ENCODE assay signal across 22 cellular contexts in genomic region chr20:62970307-62971210, GRCh38. TPM values are rescaled to one million over a fixed set of nuclear protein-coding genes. Genes with fewer than 3 reads are reported as not detected.
DNase-seq lines count a peak whose midpoint lies in the region; ATAC-seq, FAIRE-seq and TF ChIP-seq lines count a peak whose summit lies in the region.
"Had no signal": no experiment of that assay in that cellular context is flagged by ENCODE, and none has a peak within 500 bp of the region (broad histone marks: within the 10 kb centered on the region; RNA-seq: fewer than 3 reads in every experiment).

No MANE protein-coding gene starts in this region.

- H4K20me1 ChIP-seq in HepG2 (ENCODE audit: insufficient read depth, low read length) = peaks cover 27% of the 10 kb centered on the region; the same call in 1 of the 2 replicates

- no peak overlapping the region for H3K4me3 ChIP-seq in H7 (ENCODE audit: insufficient read depth, low read depth, low read length)
- H3K4me3 ChIP-seq in HepG2 (replicated peaks in 1 of 3; ENCODE audit: insufficient read depth in 1 of 3, low read depth in 2 of 3, low read length in 3 of 3) = peak overlapping the region in 2 of 3 experiments; percentile 21 to 69; a peak in 4 of 6 replicates
- no peak overlapping the region for H3K4me3 ChIP-seq in brain microvascular endothelial cell (ENCODE audit: low read depth, low read length)
- H3K4me3 ChIP-seq: PC-9, SJSA1 had no signal

- in situ Hi-C loops in HepG2 (cut with HindIII; ENCODE audit: extremely low pct_ligation_motif_present, low pct_unique_long_range_greater_than_20kb) = no loop called here
- in situ Hi-C loops in brain microvascular endothelial cell (cut with HindIII; ENCODE audit: low pct_ligation_motif_present, low sequenced_read_pairs) = no loop called here

- TF ChIP-seq RAD21 in HepG2 (CRISPR knock-in tag; IDR thresholded peaks at IDR 0.05) = peak; percentile 10; the same call in 1 of the 2 replicates

- BruUV-seq in HepG2 (replicated peaks; lab: Mats Ljungman, UMichigan) = no TSS peak

- FAIRE-seq in HepG2 (lab: Jason Lieb, UNC) = no peak

- H3K27me3 ChIP-seq in H7 (ENCODE audit: control insufficient read depth, insufficient read depth, low read length) = peaks cover 19% of the 10 kb centered on the region
- peaks cover 15 to 44% of the 10 kb centered on the region in 2 experiments for H3K27me3 ChIP-seq in HepG2 (ENCODE audit: control insufficient read depth in 1 of 2, insufficient read depth in 2 of 2, low read length in 2 of 2)
- peaks cover 29% of the 10 kb centered on the region for H3K27me3 ChIP-seq in brain microvascular endothelial cell (replicated peaks)

- CTCF ChIA-PET in HepG2 (lab: Yijun Ruan, JAX; ENCODE audit: low intra/inter-chr PET ratio, low total read pairs) = interaction anchor here (0.7 kb wide), 1 partner anchor 70 kb away, joined by 3 read pairs; no protein-coding TSS in a partner anchor

- intact Hi-C loops in HepG2 (cut with micrococcal nuclease; ENCODE audit: unreplicated experiment) = no loop called here

- H3K36me3 ChIP-seq in H7 (replicated peaks; ENCODE audit: control insufficient read depth, insufficient read depth, low read length) = no peaks in the 10 kb centered on the region
- H3K36me3 ChIP-seq in HepG2 (replicated peaks in 1 of 2; ENCODE audit: control insufficient read depth in 1 of 2, insufficient read depth in 2 of 2, low read length in 2 of 2) = peaks cover 12 to 13% of the 10 kb centered on the region in 2 experiments
- no peaks in the 10 kb centered on the region for H3K36me3 ChIP-seq in brain microvascular endothelial cell (replicated peaks)
- H3K36me3 ChIP-seq: SJSA1 had no signal

- TF ChIP-seq CTCF in HepG2 (CRISPR knock-in tag; IDR thresholded peaks at IDR 0.05) (peak; percentile 31; the same call in 1 of the 2 replicates), brain microvascular endothelial cell (IDR thresholded peaks at IDR 0.05; ENCODE audit: low read depth, low read length, missing control alignments) (no peak)

- H3K79me2 ChIP-seq in HepG2 (ENCODE audit: insufficient read depth, low read length) = no peaks in the 10 kb centered on the region

- peak; percentile 46 for DNase-seq in DMS53 (lab: John Stamatoyannopoulos, UW)
- DNase-seq in DMS53 treated with DMSO at 0.1 percent for 48 hours (lab: John Stamatoyannopoulos, UW; ENCODE audit: unreplicated experiment) = no peak
- DNase-seq in H7 = peak; percentile 77
- DNase-seq in RPMI7951 (ENCODE audit: low read depth) = peak; percentile 13
- DNase-seq in HepG2 (ENCODE audit: low spot score) = no peak
- DNase-seq in activated CD8-positive, alpha-beta memory T cell treated with anti-CD3 and anti-CD28 coated beads, Interleukin-2, amount 50 U/mL, for 4 hours = no peak
- no peak for DNase-seq in GM03348 (ENCODE audit: low spot score)
- DNase-seq in brain microvascular endothelial cell = no peak
- DNase-seq: DND-41, GF-D8, Karpas-422, NCI-H1105, NCI-H2081 treated with DMSO at 0.1 percent for 48 hours, NCI-H510A, NCI-H748 treated with DMSO at 0.1 percent for 48 hours had no signal

- H3K4me1 ChIP-seq in HepG2 (ENCODE audit: insufficient read depth, low read length) = peaks cover 45% of the 10 kb centered on the region

- peak; percentile 61 for ATAC-seq in HepG2

- TF ChIP-seq POLR2A in HepG2 (IDR thresholded peaks at IDR 0.05; ENCODE audit: insufficient read depth in 1 of 2, low read depth in 2 of 2, low read length in 2 of 2) = no peak

- 24% methylated on average over 20 of the region's 33 CpGs for WGBS in HepG2 (ENCODE audit: low lambda C conversion rate)

- TF ChIP-seq EP300 in HepG2 (IDR thresholded peaks at IDR 0.05; ENCODE audit: low read depth in 2 of 2, low read length in 2 of 2) (no peak), HepG2 (CRISPR knock-in tag; IDR thresholded peaks at IDR 0.05; ENCODE audit: borderline replicate concordance) (no peak)

- no peaks in the 10 kb centered on the region for H3K9me3 ChIP-seq in HepG2 (ENCODE audit: low read length)
- H3K9me3 ChIP-seq: SJSA1 had no signal

- H3K9ac ChIP-seq in HepG2 (ENCODE audit: insufficient read depth, low read depth, low read length) = peak overlapping the region; percentile 63

- H3K27ac ChIP-seq in HepG2 (ENCODE audit: extremely low read length, insufficient read depth, low read length) (no peak overlapping the region), brain microvascular endothelial cell (no peak overlapping the region)
- H3K27ac ChIP-seq: 22Rv1, PC-9, SJSA1 had no signal

- H3K4me2 ChIP-seq in HepG2 (ENCODE audit: low read depth, low read length) = peak overlapping the region; percentile 80
- H3K4me2 ChIP-seq: PC-9 had no signal

- no peak overlapping the region for H2AFZ ChIP-seq in HepG2 (ENCODE audit: low read length)
- H2AFZ ChIP-seq: PC-9 had no signal

- POLR2A ChIA-PET in HepG2 (lab: Yijun Ruan, JAX) = interaction anchor here (0.6 to 2.8 kb wide), 13 partner anchors 8 to 1286 kb away, joined by 3 to 20 read pairs (median 4); partner anchors contain the start of gene GID8

RNA-seq across cellular contexts. Expression of gene SLC17A9, which starts 18.1 kb away (rescaled TPM):
- total RNA-seq in H7 (2014; rRNA removed; shearing (Covaris generic)) = 32.6 and 41.4 TPM in 2 replicates
- total RNA-seq in RPMI7951 (2014; rRNA removed; shearing (Covaris generic)) = 4.8 and 6.3 TPM in 2 replicates
- total RNA-seq in HepG2 (2016; rRNA removed; fragmentation: Illumina TruSeq; extraction: Trizol) = 33.6 and 110 TPM in 2 replicates
- 27.1 and 27.6 TPM in 2 replicates for total RNA-seq in HepG2 (2016; cell fraction: cytosol; rRNA removed; fragmentation: Illumina TruSeq; extraction: Trizol; ENCODE audit: low read depth)
- 25.3 and 116 TPM in 2 replicates for total RNA-seq in HepG2 (2016; cell fraction: insoluble cytoplasmic fraction; rRNA removed; fragmentation: Illumina TruSeq; extraction: Trizol)
- 36.6 and 38.0 TPM in 2 replicates for total RNA-seq in HepG2 (2016; cell fraction: membrane; rRNA removed; fragmentation: Illumina TruSeq; extraction: Trizol)
- 145 and 168 TPM in 2 replicates for total RNA-seq in HepG2 (2016; cell fraction: nucleus; rRNA removed; fragmentation: Illumina TruSeq; extraction: Trizol)
- polyA plus RNA-seq in HepG2 (2011; rRNA removed) = 191 and 280 TPM in 2 replicates
- polyA plus RNA-seq in HepG2 (2011; cell fraction: cytosol; rRNA removed) = 57.2 and 94.5 TPM in 2 replicates
- polyA plus RNA-seq in HepG2 (2011; cell fraction: nucleus; rRNA removed) = 3,698 and 4,960 TPM in 2 replicates
- polyA plus RNA-seq in HepG2 (2012) = 173 and 220 TPM in 2 replicates
- polyA plus RNA-seq in HepG2 (2016; cell fraction: cytosol; fragmentation: Illumina TruSeq; extraction: Trizol; ENCODE audit: low read depth) = 16.5 and 18.1 TPM in 2 replicates
- polyA plus RNA-seq in HepG2 (2016; cell fraction: insoluble cytoplasmic fraction; fragmentation: Illumina TruSeq; extraction: Trizol; ENCODE audit: low read depth) = 36.5 and 42.6 TPM in 2 replicates
- polyA plus RNA-seq in HepG2 (2016; cell fraction: membrane; fragmentation: Illumina TruSeq; extraction: Trizol; ENCODE audit: low read depth) = 30.7 and 32.6 TPM in 2 replicates
- 553 and 603 TPM in 2 replicates for polyA plus RNA-seq in HepG2 (2016; cell fraction: nucleus; fragmentation: Illumina TruSeq; extraction: Trizol; ENCODE audit: insufficient read depth, low read depth)
- 0.07 and 195 TPM in 2 replicates for polyA minus RNA-seq in HepG2 (2011; rRNA and poly(A)+ RNA removed; ENCODE audit: low replicate concordance)
- 33.4 and 43.3 TPM in 2 replicates for polyA minus RNA-seq in HepG2 (2011; cell fraction: cytosol; rRNA and poly(A)+ RNA removed)
- polyA minus RNA-seq in HepG2 (2011; cell fraction: nucleus; rRNA and poly(A)+ RNA removed) = 176 and 196 TPM in 2 replicates
- total RNA-seq: H4, HT1080, SJSA1 had no signal

RNA-seq across cellular contexts. Expression of gene GID8, which starts 32.6 kb away (rescaled TPM):
- total RNA-seq in H7 (2014; rRNA removed; shearing (Covaris generic)) = 49.1 and 57.0 TPM in 2 replicates
- total RNA-seq in RPMI7951 (2014; rRNA removed; shearing (Covaris generic)) = 25.4 and 29.4 TPM in 2 replicates
- total RNA-seq in HepG2 (2016; rRNA removed; fragmentation: Illumina TruSeq; extraction: Trizol) = 59.8 and 74.4 TPM in 2 replicates
- 17.8 and 18.7 TPM in 2 replicates for total RNA-seq in HepG2 (2016; cell fraction: cytosol; rRNA removed; fragmentation: Illumina TruSeq; extraction: Trizol; ENCODE audit: low read depth)
- 60.3 and 68.0 TPM in 2 replicates for total RNA-seq in HepG2 (2016; cell fraction: insoluble cytoplasmic fraction; rRNA removed; fragmentation: Illumina TruSeq; extraction: Trizol)
- total RNA-seq in HepG2 (2016; cell fraction: membrane; rRNA removed; fragmentation: Illumina TruSeq; extraction: Trizol) = 45.9 and 46.6 TPM in 2 replicates
- 35.6 and 42.8 TPM in 2 replicates for total RNA-seq in HepG2 (2016; cell fraction: nucleus; rRNA removed; fragmentation: Illumina TruSeq; extraction: Trizol)
- polyA plus RNA-seq in HepG2 (2011; rRNA removed) = 39.0 and 39.6 TPM in 2 replicates
- 39.6 and 40.7 TPM in 2 replicates for polyA plus RNA-seq in HepG2 (2011; cell fraction: cytosol; rRNA removed)
- polyA plus RNA-seq in HepG2 (2011; cell fraction: nucleus; rRNA removed) = 23.9 and 26.9 TPM in 2 replicates
- polyA plus RNA-seq in HepG2 (2012) = 36.8 and 46.0 TPM in 2 replicates
- polyA plus RNA-seq in HepG2 (2016; cell fraction: cytosol; fragmentation: Illumina TruSeq; extraction: Trizol; ENCODE audit: low read depth) = 14.5 and 16.6 TPM in 2 replicates
- 66.0 and 70.4 TPM in 2 replicates for polyA plus RNA-seq in HepG2 (2016; cell fraction: insoluble cytoplasmic fraction; fragmentation: Illumina TruSeq; extraction: Trizol; ENCODE audit: low read depth)
- polyA plus RNA-seq in HepG2 (2016; cell fraction: membrane; fragmentation: Illumina TruSeq; extraction: Trizol; ENCODE audit: low read depth) = 31.6 and 32.0 TPM in 2 replicates
- 58.8 and 62.9 TPM in 2 replicates for polyA plus RNA-seq in HepG2 (2016; cell fraction: nucleus; fragmentation: Illumina TruSeq; extraction: Trizol; ENCODE audit: insufficient read depth, low read depth)
- polyA minus RNA-seq in HepG2 (2011; rRNA and poly(A)+ RNA removed; ENCODE audit: low replicate concordance) = 30.6 and 61.9 TPM in 2 replicates
- 28.5 and 31.3 TPM in 2 replicates for polyA minus RNA-seq in HepG2 (2011; cell fraction: cytosol; rRNA and poly(A)+ RNA removed)
- 27.2 and 34.4 TPM in 2 replicates for polyA minus RNA-seq in HepG2 (2011; cell fraction: nucleus; rRNA and poly(A)+ RNA removed)

RNA-seq across cellular contexts. Expression of gene BHLHE23, which starts 36.2 kb away (rescaled TPM):
- 2.1 TPM in 2 replicates for total RNA-seq in H7 (2014; rRNA removed; shearing (Covaris generic))
- not detected in 2 replicates for total RNA-seq in RPMI7951 (2014; rRNA removed; shearing (Covaris generic))
- total RNA-seq in HepG2 (2016; rRNA removed; fragmentation: Illumina TruSeq; extraction: Trizol) = not detected in 2 replicates
- total RNA-seq in HepG2 (2016; cell fraction: cytosol; rRNA removed; fragmentation: Illumina TruSeq; extraction: Trizol; ENCODE audit: low read depth) = not detected in 2 replicates
- total RNA-seq in HepG2 (2016; cell fraction: insoluble cytoplasmic fraction; rRNA removed; fragmentation: Illumina TruSeq; extraction: Trizol) = not detected in 2 replicates
- not detected in 2 replicates for total RNA-seq in HepG2 (2016; cell fraction: membrane; rRNA removed; fragmentation: Illumina TruSeq; extraction: Trizol)
- not detected in 2 replicates for total RNA-seq in HepG2 (2016; cell fraction: nucleus; rRNA removed; fragmentation: Illumina TruSeq; extraction: Trizol)
- not detected in 2 replicates for polyA plus RNA-seq in HepG2 (2011; rRNA removed)
- polyA plus RNA-seq in HepG2 (2011; cell fraction: cytosol; rRNA removed) = not detected in 2 replicates
- polyA plus RNA-seq in HepG2 (2011; cell fraction: nucleus; rRNA removed) = not detected in 2 replicates
- not detected in 2 replicates for polyA plus RNA-seq in HepG2 (2012)
- not detected in 2 replicates for polyA plus RNA-seq in HepG2 (2016; cell fraction: cytosol; fragmentation: Illumina TruSeq; extraction: Trizol; ENCODE audit: low read depth)
- polyA plus RNA-seq in HepG2 (2016; cell fraction: insoluble cytoplasmic fraction; fragmentation: Illumina TruSeq; extraction: Trizol; ENCODE audit: low read depth) = not detected in 2 replicates
- not detected in 2 replicates for polyA plus RNA-seq in HepG2 (2016; cell fraction: membrane; fragmentation: Illumina TruSeq; extraction: Trizol; ENCODE audit: low read depth)
- polyA plus RNA-seq in HepG2 (2016; cell fraction: nucleus; fragmentation: Illumina TruSeq; extraction: Trizol; ENCODE audit: insufficient read depth, low read depth) = not detected in 2 replicates
- polyA minus RNA-seq in HepG2 (2011; rRNA and poly(A)+ RNA removed; ENCODE audit: low replicate concordance) = not detected in 2 replicates
- not detected in 2 replicates for polyA minus RNA-seq in HepG2 (2011; cell fraction: cytosol; rRNA and poly(A)+ RNA removed)
- not detected in 2 replicates for polyA minus RNA-seq in HepG2 (2011; cell fraction: nucleus; rRNA and poly(A)+ RNA removed)
- total RNA-seq: H4, HT1080, PC-9, SJSA1 had no signal
- polyA plus RNA-seq: CD14-positive monocyte, IgD-negative memory B cell had no signal

RNA-seq across cellular contexts. Expression of gene DIDO1, which starts 44.3 kb away (rescaled TPM):
- 53.2 and 63.4 TPM in 2 replicates for total RNA-seq in H7 (2014; rRNA removed; shearing (Covaris generic))
- 30.0 and 32.1 TPM in 2 replicates for total RNA-seq in RPMI7951 (2014; rRNA removed; shearing (Covaris generic))
- 75.1 and 77.0 TPM in 2 replicates for total RNA-seq in HepG2 (2016; rRNA removed; fragmentation: Illumina TruSeq; extraction: Trizol)
- total RNA-seq in HepG2 (2016; cell fraction: cytosol; rRNA removed; fragmentation: Illumina TruSeq; extraction: Trizol; ENCODE audit: low read depth) = 14.5 and 17.3 TPM in 2 replicates
- 71.7 and 75.6 TPM in 2 replicates for total RNA-seq in HepG2 (2016; cell fraction: insoluble cytoplasmic fraction; rRNA removed; fragmentation: Illumina TruSeq; extraction: Trizol)
- 32.1 and 34.1 TPM in 2 replicates for total RNA-seq in HepG2 (2016; cell fraction: membrane; rRNA removed; fragmentation: Illumina TruSeq; extraction: Trizol)
- 86.6 and 98.5 TPM in 2 replicates for total RNA-seq in HepG2 (2016; cell fraction: nucleus; rRNA removed; fragmentation: Illumina TruSeq; extraction: Trizol)
- polyA plus RNA-seq in HepG2 (2011; rRNA removed) = 72.6 and 75.0 TPM in 2 replicates
- 53.2 and 57.1 TPM in 2 replicates for polyA plus RNA-seq in HepG2 (2011; cell fraction: cytosol; rRNA removed)
- polyA plus RNA-seq in HepG2 (2011; cell fraction: nucleus; rRNA removed) = 292 and 297 TPM in 2 replicates
- 67.9 and 74.0 TPM in 2 replicates for polyA plus RNA-seq in HepG2 (2012)
- 3.0 TPM in 2 replicates for polyA plus RNA-seq in HepG2 (2016; cell fraction: cytosol; fragmentation: Illumina TruSeq; extraction: Trizol; ENCODE audit: low read depth)
- polyA plus RNA-seq in HepG2 (2016; cell fraction: insoluble cytoplasmic fraction; fragmentation: Illumina TruSeq; extraction: Trizol; ENCODE audit: low read depth) = 61.5 and 65.9 TPM in 2 replicates
- 10.9 and 11.6 TPM in 2 replicates for polyA plus RNA-seq in HepG2 (2016; cell fraction: membrane; fragmentation: Illumina TruSeq; extraction: Trizol; ENCODE audit: low read depth)
- polyA plus RNA-seq in HepG2 (2016; cell fraction: nucleus; fragmentation: Illumina TruSeq; extraction: Trizol; ENCODE audit: insufficient read depth, low read depth) = 130 and 135 TPM in 2 replicates
- polyA minus RNA-seq in HepG2 (2011; rRNA and poly(A)+ RNA removed; ENCODE audit: low replicate concordance) = 33.0 and 89.8 TPM in 2 replicates
- 30.7 and 35.0 TPM in 2 replicates for polyA minus RNA-seq in HepG2 (2011; cell fraction: cytosol; rRNA and poly(A)+ RNA removed)
- 139 and 144 TPM in 2 replicates for polyA minus RNA-seq in HepG2 (2011; cell fraction: nucleus; rRNA and poly(A)+ RNA removed)

Comparison
In these comparisons a context has a peak if more than half of its experiments do, and no peak if none do; other contexts are left out.
1. DNase-seq: peak in DMS53 (single experiment), H7 (single experiment) and RPMI7951 (single experiment); none in DMS53 treated with DMSO at 0.1 percent for 48 hours (single experiment), HepG2 (single experiment), activated CD8-positive, alpha-beta memory T cell treated with anti-CD3 and anti-CD28 coated beads, Interleukin-2, amount 50 U/mL, for 4 hours (single experiment), GM03348 (single experiment) and brain microvascular endothelial cell (single experiment).
2. H3K4me3 ChIP-seq: peak in HepG2 (2 of 3); none in H7 (single experiment) and brain microvascular endothelial cell (single experiment).